In genomic region chr13:100600915-100601314, GRCh38 we compare ENCODE assay signal across 23 cellular contexts. TPM values are rescaled to one million over a fixed set of nuclear protein-coding genes. Genes with fewer than 3 reads are reported as not detected.
DNase-seq lines count a peak whose midpoint lies in the region; ATAC-seq, FAIRE-seq and TF ChIP-seq lines count a peak whose summit lies in the region.
"Had no signal": no experiment of that assay in that cellular context is flagged by ENCODE, and none has a peak within 500 bp of the region (broad histone marks: within the 10 kb centered on the region; RNA-seq: fewer than 3 reads in every experiment).

No MANE protein-coding gene starts in this region.

- no peaks in the 10 kb centered on the region for H4K20me1 ChIP-seq in PC-9 (ENCODE audit: insufficient read depth)

- H3K9me3 ChIP-seq in adrenal gland (replicated peaks in 1 of 3) = no peaks in the 10 kb centered on the region
- no peaks in the 10 kb centered on the region for H3K9me3 ChIP-seq in pancreas
- H3K9me3 ChIP-seq in heart right ventricle = no peaks in the 10 kb centered on the region
- no peaks in the 10 kb centered on the region for H3K9me3 ChIP-seq in PC-9 (ENCODE audit: insufficient read depth, low read depth)
- H3K9me3 ChIP-seq: MG63, Peyer's patch had no signal

- no peaks in the 10 kb centered on the region for H3F3A ChIP-seq in PC-9 (ENCODE audit: insufficient read depth, low read depth)

- H3K4me1 ChIP-seq in adrenal gland (replicated peaks in 1 of 2) (peaks cover 0 to 15% of the 10 kb centered on the region in 2 donors), pancreas (no peaks in the 10 kb centered on the region), heart right ventricle (peaks cover 0 to 10% (median 0%) of the 10 kb centered on the region in 9 donors), PC-9 (replicated peaks; ENCODE audit: insufficient read depth) (no peaks in the 10 kb centered on the region)
- H3K4me1 ChIP-seq: Peyer's patch had no signal

- intact Hi-C loops in adrenal gland (cut with DNase I) (no loop called here), pancreas (cut with DNase I) (no loop called here), heart right ventricle (cut with DNase I) (no loop called here), PC-9 (cut with micrococcal nuclease; ENCODE audit: unreplicated experiment) (no loop called here)

- DNase-seq in activated naive CD8-positive, alpha-beta T cell treated with anti-CD3 and anti-CD28 coated beads, Interleukin-2, amount 10 ng/mL, durations not matched to agents 7 days and 5 days = no peak
- DNase-seq in activated naive CD8-positive, alpha-beta T cell treated with anti-CD3 and anti-CD28 coated beads for 36 hours = no peak
- peak; percentile 26 to 75 (median 62) for DNase-seq in adrenal gland
- DNase-seq in endothelial cell (ENCODE audit: low spot score) = no peak
- peak in 3 of 6 donors; percentile 14 to 29 (median 21) for DNase-seq in pancreas
- DNase-seq in heart right ventricle = no peak
- DNase-seq in RWPE1 (ENCODE audit: low spot score) = no peak
- no peak for DNase-seq in PC-9
- DNase-seq: Calu3, DMS79 treated with DMSO at 0.1 percent for 48 hours, KG1, MG63, NCI-H1694, NCI-H2029 treated with DMSO at 0.1 percent for 48 hours, NCI-H2227 treated with DMSO at 0.1 percent for 48 hours, NCI-H69, Peyer's patch, SIG-M5 had no signal

- H3K9me2 ChIP-seq in PC-9 (ENCODE audit: insufficient read depth) = no peaks in the 10 kb centered on the region

- H3K4me2 ChIP-seq in PC-9 = no peak overlapping the region

- BruUV-seq in PC-9 (replicated peaks; lab: Mats Ljungman, UMichigan) = no TSS peak

- CTCF ChIA-PET in RWPE1 (lab: Yijun Ruan, JAX) (no interaction called here), PC-9 (lab: Charles Lee) (no interaction called here)

- peak overlapping the region; percentile 1 for H3K27ac Mint-ChIP-seq in activated naive CD8-positive, alpha-beta T cell treated with anti-CD3 and anti-CD28 coated beads, Interleukin-2, amount 10 ng/mL, durations not matched to agents 7 days and 5 days
- no peak overlapping the region for H3K27ac Mint-ChIP-seq in activated naive CD8-positive, alpha-beta T cell treated with anti-CD3 and anti-CD28 coated beads for 36 hours
- peak overlapping the region; percentile 62 for H3K27ac Mint-ChIP-seq in endothelial cell (ENCODE audit: unreplicated experiment)
- H3K27ac Mint-ChIP-seq: B cell had no signal

- H3K36me3 ChIP-seq in adrenal gland (replicated peaks in 1 of 2) (no peaks in the 10 kb centered on the region), pancreas (no peaks in the 10 kb centered on the region), heart right ventricle (peaks cover 0 to 10% (median 0%) of the 10 kb centered on the region in 9 donors), PC-9 (ENCODE audit: low read depth) (no peaks in the 10 kb centered on the region)
- H3K36me3 ChIP-seq: MG63, Peyer's patch had no signal

- H3K9me3 Mint-ChIP-seq in activated naive CD8-positive, alpha-beta T cell treated with anti-CD3 and anti-CD28 coated beads, Interleukin-2, amount 10 ng/mL, durations not matched to agents 7 days and 5 days = no peaks in the 10 kb centered on the region
- H3K9me3 Mint-ChIP-seq in activated naive CD8-positive, alpha-beta T cell treated with anti-CD3 and anti-CD28 coated beads for 36 hours = no peaks in the 10 kb centered on the region
- H3K9me3 Mint-ChIP-seq in endothelial cell (ENCODE audit: unreplicated experiment) = no peaks in the 10 kb centered on the region

- ATAC-seq in activated naive CD8-positive, alpha-beta T cell treated with anti-CD3 and anti-CD28 coated beads, Interleukin-2, amount 10 ng/mL, durations not matched to agents 7 days and 5 days (ENCODE audit: low read depth) = no peak
- ATAC-seq in pancreas = peak; percentile 53 to 92 (median 78)
- no peak for ATAC-seq in heart right ventricle

- H3K4me1 Mint-ChIP-seq in activated naive CD8-positive, alpha-beta T cell treated with anti-CD3 and anti-CD28 coated beads, Interleukin-2, amount 10 ng/mL, durations not matched to agents 7 days and 5 days = peaks cover 2% of the 10 kb centered on the region
- H3K4me1 Mint-ChIP-seq in activated naive CD8-positive, alpha-beta T cell treated with anti-CD3 and anti-CD28 coated beads for 36 hours = no peaks in the 10 kb centered on the region
- H3K4me1 Mint-ChIP-seq in endothelial cell (ENCODE audit: unreplicated experiment) = peaks cover 3% of the 10 kb centered on the region
- H3K4me1 Mint-ChIP-seq: B cell had no signal

- TF ChIP-seq POLR2A in adrenal gland (IDR thresholded peaks at IDR 0.05) = no peak

- 32 to 37% (median 34%) methylated on average over 6 of the region's 6 CpGs for WGBS in adrenal gland, 4 donors
- WGBS in pancreas, 2 donors = 23 to 30% methylated on average over 6 of the region's 6 CpGs
- WGBS in heart right ventricle, 2 donors = 52 to 63% methylated on average over 6 of the region's 6 CpGs

- H3K79me2 ChIP-seq in PC-9 (ENCODE audit: low read depth) = no peaks in the 10 kb centered on the region

- TF ChIP-seq CTCF in adrenal gland (IDR thresholded peaks at IDR 0.05) (no peak), endothelial cell (IDR thresholded peaks at IDR 0.05; ENCODE audit: unreplicated experiment) (no peak), pancreas (IDR thresholded peaks at IDR 0.05) (no peak), heart right ventricle (IDR thresholded peaks at IDR 0.05) (no peak), RWPE1 (conservative IDR thresholded peaks at IDR 0.05; ENCODE audit: low read depth) (no peak), PC-9 (conservative IDR thresholded peaks at IDR 0.05) (no peak)

- H3K27ac ChIP-seq in adrenal gland (no peak overlapping the region), pancreas (no peak overlapping the region), heart right ventricle (no peak overlapping the region), RWPE1 (no peak overlapping the region), PC-9 (no peak overlapping the region)
- H3K27ac ChIP-seq: 22Rv1, C4-2B, Peyer's patch, SK-N-MC had no signal

- peaks cover 2% of the 10 kb centered on the region for H3K27me3 Mint-ChIP-seq in activated naive CD8-positive, alpha-beta T cell treated with anti-CD3 and anti-CD28 coated beads, Interleukin-2, amount 10 ng/mL, durations not matched to agents 7 days and 5 days
- no peaks in the 10 kb centered on the region for H3K27me3 Mint-ChIP-seq in activated naive CD8-positive, alpha-beta T cell treated with anti-CD3 and anti-CD28 coated beads for 36 hours
- H3K27me3 Mint-ChIP-seq in endothelial cell (ENCODE audit: unreplicated experiment) = peaks cover 1% of the 10 kb centered on the region
- H3K27me3 Mint-ChIP-seq: B cell had no signal

- H2AFZ ChIP-seq in PC-9 = no peak overlapping the region

- H3K4me3 Mint-ChIP-seq in activated naive CD8-positive, alpha-beta T cell treated with anti-CD3 and anti-CD28 coated beads, Interleukin-2, amount 10 ng/mL, durations not matched to agents 7 days and 5 days = no peak overlapping the region
- no peak overlapping the region for H3K4me3 Mint-ChIP-seq in activated naive CD8-positive, alpha-beta T cell treated with anti-CD3 and anti-CD28 coated beads for 36 hours
- H3K4me3 Mint-ChIP-seq in endothelial cell (ENCODE audit: unreplicated experiment) = no peak overlapping the region
- H3K4me3 Mint-ChIP-seq: B cell had no signal

- no peak for FAIRE-seq in pancreas (lab: Jason Lieb, UNC)
- FAIRE-seq: GM12892 had no signal

- POLR2A ChIA-PET in activated naive CD8-positive, alpha-beta T cell treated with anti-CD3 and anti-CD28 coated beads, Interleukin-2, amount 10 ng/mL, durations not matched to agents 7 days and 5 days (lab: Charles Lee) = no interaction called here
- POLR2A ChIA-PET in RWPE1 (lab: Yijun Ruan, JAX; ENCODE audit: low non-redundant PET) (no interaction called here), PC-9 (lab: Charles Lee; ENCODE audit: unreplicated experiment) (no interaction called here)

- peaks cover 18% of the 10 kb centered on the region for H3K36me3 Mint-ChIP-seq in activated naive CD8-positive, alpha-beta T cell treated with anti-CD3 and anti-CD28 coated beads, Interleukin-2, amount 10 ng/mL, durations not matched to agents 7 days and 5 days
- H3K36me3 Mint-ChIP-seq in activated naive CD8-positive, alpha-beta T cell treated with anti-CD3 and anti-CD28 coated beads for 36 hours = peaks cover 2% of the 10 kb centered on the region
- no peaks in the 10 kb centered on the region for H3K36me3 Mint-ChIP-seq in endothelial cell (ENCODE audit: low read depth, unreplicated experiment)

- no peak overlapping the region for H3K4me3 ChIP-seq in adrenal gland
- H3K4me3 ChIP-seq in pancreas = no peak overlapping the region
- H3K4me3 ChIP-seq in heart right ventricle = no peak overlapping the region
- no peak overlapping the region for H3K4me3 ChIP-seq in PC-9
- H3K4me3 ChIP-seq: MG63, Peyer's patch, SK-N-MC had no signal

- H3K27me3 ChIP-seq in adrenal gland (no peaks in the 10 kb centered on the region), pancreas (no peaks in the 10 kb centered on the region), heart right ventricle (no peaks in the 10 kb centered on the region), PC-9 (ENCODE audit: insufficient read depth, low read depth) (no peaks in the 10 kb centered on the region)
- H3K27me3 ChIP-seq: MG63, Peyer's patch had no signal

RNA-seq across cellular contexts. Expression of gene GGACT, which starts 12.3 kb away (rescaled TPM):
- 1 to 10 TPM; 3.1 to 4.1 TPM for total RNA-seq in activated naive CD8-positive, alpha-beta T cell treated with anti-CD3 and anti-CD28 coated beads, Interleukin-2, amount 10 ng/mL, durations not matched to agents 7 days and 5 days
- 1 to 10 TPM; 5.3 to 6.3 TPM for total RNA-seq in activated naive CD8-positive, alpha-beta T cell treated with anti-CD3 and anti-CD28 coated beads for 36 hours
- total RNA-seq in adrenal gland (10 to 100 TPM in 5 of 8 donors, 1 to 10 TPM in 3; 5.4 to 16.0 (median 12.4) TPM), endothelial cell (ENCODE audit: unreplicated experiment) (7.0 TPM), pancreas (1 to 10 TPM; 5.1 to 7.0 (median 6.4) TPM), heart right ventricle (1 to 10 TPM in 8 of 10 donors, under 1 TPM in 2; 0.53 to 3.5 (median 2.0) TPM), PC-9 (2021) (4.9 and 5.3 TPM in 2 replicates)
- polyA plus RNA-seq in adrenal gland (1 to 10 TPM; 1.8 to 8.5 (median 2.1) TPM), pancreas (1 to 10 TPM; 1.6 to 1.7 TPM), heart right ventricle (under 1 TPM; 0.51 to 0.84 TPM)

Comparison
In these comparisons a context has a peak if more than half of its experiments do, and no peak if none do; other contexts are left out.
1. ATAC-seq: peak in pancreas (4 of 4); none in activated naive CD8-positive, alpha-beta T cell treated with anti-CD3 and anti-CD28 coated beads, Interleukin-2, amount 10 ng/mL, durations not matched to agents 7 days and 5 days (single experiment) and heart right ventricle (0 of 8).
2. DNase-seq: peak in adrenal gland (7 of 7); none in activated naive CD8-positive, alpha-beta T cell treated with anti-CD3 and anti-CD28 coated beads, Interleukin-2, amount 10 ng/mL, durations not matched to agents 7 days and 5 days (single experiment), activated naive CD8-positive, alpha-beta T cell treated with anti-CD3 and anti-CD28 coated beads for 36 hours (single experiment), endothelial cell (single experiment), heart right ventricle (0 of 2), RWPE1 (single experiment) and PC-9 (0 of 2).